ENCODE assay signal across 1 cellular context in genomic region chr3:52385157-52385556, GRCh38.
TF ChIP-seq lines count a peak whose summit lies in the region.

No MANE protein-coding gene starts in this region.

TF ChIP-seq in H1, 55 proteins besides CTCF, POLR2A, EP300 and RAD21:
- TF ChIP-seq SIN3A (conservative IDR thresholded peaks at IDR 0.05 in 1 of 2, IDR thresholded peaks at IDR 0.05 in 1 of 2; ENCODE audit: low read depth in 1 of 2, low read length in 2 of 2): 0 out of 4 replicates have a peak, but pooled peaks of 1 of the 2 experiments have one; percentile 41
- TF ChIP-seq ZNF274 (IDR thresholded peaks at IDR 0.05; ENCODE audit: borderline replicate concordance, extremely low read depth, low read length): no peak
- 0 out of 2 replicates have a peak, but pooled peaks have one; percentile 59 for TF ChIP-seq YY1 (IDR thresholded peaks at IDR 0.05; ENCODE audit: low read depth, low read length)
- peak; percentile 59; the same call in 1 of the 2 replicates for TF ChIP-seq TEAD4 (IDR thresholded peaks at IDR 0.05; ENCODE audit: low read depth, low read length)
- TF ChIP-seq KDM1A (IDR thresholded peaks at IDR 0.05; ENCODE audit: borderline replicate concordance, low read length): peak; percentile 19; the same call in 1 of the 2 replicates
- TF ChIP-seq SAP30 (IDR thresholded peaks at IDR 0.05; ENCODE audit: insufficient read depth, insufficient replicate concordance, low read length): no peak
- TF ChIP-seq MAX (IDR thresholded peaks at IDR 0.05): peak; percentile 60
- TF ChIP-seq POLR2AphosphoS5 (IDR thresholded peaks at IDR 0.05; ENCODE audit: low read depth, low read length): peak; percentile 20; the same call in 1 of the 2 replicates
- TF ChIP-seq TCF12 (IDR thresholded peaks at IDR 0.05; ENCODE audit: low read depth, low read length): peak; percentile 66; the same call in 1 of the 2 replicates
- TF ChIP-seq CREB1 (IDR thresholded peaks at IDR 0.05): peak; percentile 41; the same call in 1 of the 2 replicates
